ENCODE assay signal across 1 cellular context in the genomic region with DNA sequence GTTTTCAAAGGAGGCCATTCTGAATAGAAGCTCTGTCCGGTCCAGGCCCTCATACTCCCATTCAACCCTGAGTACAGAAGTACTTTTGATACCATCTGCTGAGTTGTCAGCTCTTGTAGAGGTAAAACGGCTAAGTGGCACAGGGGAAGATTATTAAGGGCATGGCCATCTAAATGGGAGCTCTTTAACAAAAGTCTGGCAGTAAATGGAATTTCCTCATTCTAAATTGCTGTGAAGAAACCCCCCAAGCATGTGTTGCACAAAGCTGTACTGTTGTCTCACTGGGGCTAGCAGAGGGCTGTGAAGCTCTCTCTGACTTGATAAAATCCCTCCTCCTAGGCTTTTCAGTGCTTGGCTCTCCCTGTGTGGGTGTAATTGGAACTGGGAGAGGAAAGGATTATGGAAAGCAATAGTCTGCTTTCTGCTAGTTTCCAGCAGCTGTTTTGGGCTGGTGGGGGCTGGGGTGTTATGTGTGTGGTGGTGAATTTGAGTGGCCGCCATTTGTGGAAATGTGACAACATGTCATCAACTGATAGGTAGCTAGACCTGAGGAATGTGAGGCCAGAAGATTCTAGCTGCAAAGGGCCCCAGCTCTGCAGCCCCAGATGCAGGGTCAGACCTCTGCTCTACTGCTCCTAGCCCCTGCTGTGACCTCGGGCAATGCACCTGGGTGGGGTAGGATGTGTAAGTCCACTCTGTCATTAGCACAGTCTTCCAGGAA.
TF ChIP-seq lines count a peak whose summit lies in the region.

No MANE protein-coding gene starts in this region.

TF ChIP-seq in SK-N-SH, 30 proteins besides CTCF, POLR2A, EP300 and RAD21 (continued from another document):
- TF ChIP-seq RFX5 (IDR thresholded peaks at IDR 0.05; ENCODE audit: low read length) = no peak
- no peak for TF ChIP-seq MXI1 (IDR thresholded peaks at IDR 0.05; ENCODE audit: low read depth, low read length)
- TF ChIP-seq FOSL2 (IDR thresholded peaks at IDR 0.05; ENCODE audit: borderline replicate concordance, low read depth) = no peak
- no peak for TF ChIP-seq RCOR1 (IDR thresholded peaks at IDR 0.05; ENCODE audit: low read length)
- no peak for TF ChIP-seq GABPA (IDR thresholded peaks at IDR 0.05; ENCODE audit: low read depth)
- no peak for TF ChIP-seq CHD2 (IDR thresholded peaks at IDR 0.05; ENCODE audit: low read length, partially characterized antibody)
- no peak for TF ChIP-seq TCF12 (IDR thresholded peaks at IDR 0.05)
